In genomic region chr4:173747537-173748257, GRCh38 we compare ENCODE assay signal across 34 cellular contexts.
"Had no signal": no experiment of that assay in that cellular context is flagged by ENCODE, and none has a peak within 500 bp of the region (broad histone marks: within the 10 kb centered on the region; RNA-seq: fewer than 3 reads in every experiment).

No MANE protein-coding gene starts in this region.

- H3K4me1 ChIP-seq: adrenal gland, body of pancreas, breast epithelium had no signal

- ATAC-seq: activated naive CD4-positive, alpha-beta T cell treated with anti-CD3 and anti-CD28 coated beads, Interleukin-2, amount 50 U/mL, for 72 hours; activated T-cell treated with anti-CD3 and anti-CD28 coated beads, Interleukin-2, amount 50 U/mL, for 4 hours; body of pancreas; Panc1; T-cell had no signal

- H3K27me3 ChIP-seq: adrenal gland, body of pancreas, breast epithelium, MG63 had no signal

- H3K4me3 ChIP-seq: adrenal gland, body of pancreas, breast epithelium, MG63, SK-N-MC had no signal

- H3K9me3 ChIP-seq: adrenal gland, body of pancreas, MG63 had no signal

- H3K36me3 ChIP-seq: adrenal gland, breast epithelium, MG63 had no signal

- DNase-seq: activated B cell treated with CpG ODN at 0.5 μM for 24 hours; activated CD4-positive, alpha-beta memory T cell treated with anti-CD3 and anti-CD28 coated beads for 36 hours; activated CD4-positive, alpha-beta T cell treated with anti-CD3 and anti-CD28 coated beads for 4 hours; activated CD4-positive, alpha-beta T cell treated with anti-CD3 and anti-CD28 coated beads, Interleukin-2, amount 50 U/mL, for 1 hour; activated CD4-positive, CD25-positive, alpha-beta regulatory T cell treated with anti-CD3 and anti-CD28 coated beads, Interleukin-2, amount 50 U/mL, for 72 hours; activated CD8-positive, alpha-beta memory T cell treated with anti-CD3 and anti-CD28 coated beads, Interleukin-2, amount 50 U/mL, for 4 hours; activated gamma-delta T cell treated with Interleukin-2 at 50 U/mL for 16 hours; activated naive CD4-positive, alpha-beta T cell treated with anti-CD3 and anti-CD28 coated beads for 36 hours; activated T-cell treated with anti-CD3 and anti-CD28 coated beads for 4 hours; activated T-cell treated with anti-CD3 and anti-CD28 coated beads, Interleukin-2, amount 50 U/mL, for 4 hours; adrenal gland; body of pancreas; caudate nucleus; KG1; MG63; MV-4-11; NCI-H1092; NCI-H1417; NCI-H146; NCI-H187; NCI-H2081; NCI-H2227 treated with DMSO at 0.1 percent for 48 hours; NCI-H446; NCI-H510A treated with DMSO at 0.1 percent for 48 hours; NCI-H526 treated with DMSO at 0.1 percent for 48 hours; NCI-H774; T-cell; T-helper 2 cell; T-helper 9 cell had no signal

- H3K27ac ChIP-seq: adrenal gland, body of pancreas, breast epithelium, SK-N-MC, VCaP had no signal
